Comparison of ENCODE assay signal across 20 cellular contexts in genomic region chr6:12806811-12807210, GRCh38.
DNase-seq lines count a peak whose midpoint lies in the region; ATAC-seq and FAIRE-seq lines count a peak whose summit lies in the region.
"Had no signal": no experiment of that assay in that cellular context is flagged by ENCODE, and none has a peak within 500 bp of the region (broad histone marks: within the 10 kb centered on the region; RNA-seq: fewer than 3 reads in every experiment).

No MANE protein-coding gene starts in this region.

- WGBS in GM23248 (ENCODE audit: low coverage in 1 of 2, low lambda C conversion rate in 2 of 2, missing lambda C conversion rate in 2 of 2), 2 experiments: 33 to 54% methylated on average over 1 of the region's 1 CpG

- H3K4me1 ChIP-seq in GM23248 (ENCODE audit: insufficient read depth): peaks cover 28% of the 10 kb centered on the region
- H3K4me1 ChIP-seq: Caco-2 had no signal

- H3K9me2 ChIP-seq in GM23248 (ENCODE audit: insufficient read depth): no peaks in the 10 kb centered on the region

- no peak overlapping the region for H3K4me2 ChIP-seq in GM23248 (ENCODE audit: unreplicated experiment)

- no peaks in the 10 kb centered on the region for H3K27me3 ChIP-seq in GM23248 (replicated peaks; ENCODE audit: insufficient read depth)

- no peak overlapping the region for H3K9ac ChIP-seq in GM23248

- H3F3A ChIP-seq in GM23248 (ENCODE audit: insufficient read depth): no peaks in the 10 kb centered on the region; the same call in 1 of the 2 replicates

- no peak overlapping the region for H3K27ac ChIP-seq in GM23248
- H3K27ac ChIP-seq: C4-2B had no signal

- in situ Hi-C loops in GM23248 (cut with MboI): no loop called here

- no peak overlapping the region for H3K4me3 ChIP-seq in GM23248

- DNase-seq in AG08395 (ENCODE audit: low spot score) (peak; percentile 22), GM23248 (peak; percentile 9), fibroblast of gingiva (ENCODE audit: low read depth) (peak; percentile 8), myocyte (ENCODE audit: low read depth) (peak; percentile 46), urothelium cell line (ENCODE audit: low spot score) (no peak)
- DNase-seq: AML-193; Caco-2; CD4-positive, alpha-beta T cell; GOT3; H7; HFFc6 had no signal

- no peaks in the 10 kb centered on the region for H4K20me1 ChIP-seq in GM23248 (ENCODE audit: insufficient read depth)

- no peaks in the 10 kb centered on the region for H3K36me3 ChIP-seq in GM23248 (ENCODE audit: low read depth)

- no peaks in the 10 kb centered on the region for H3K9me3 ChIP-seq in GM23248 (ENCODE audit: low read depth)
- H3K9me3 ChIP-seq: Caco-2 had no signal

- FAIRE-seq in urothelium cell line (lab: Jason Lieb, UNC): no peak
- FAIRE-seq: D721Med, G401.6, GM12892, GM18507, HepG2 had no signal

- no peaks in the 10 kb centered on the region for H3K79me2 ChIP-seq in GM23248 (ENCODE audit: insufficient read depth)

- no peak overlapping the region for H2AFZ ChIP-seq in GM23248

- ATAC-seq in HG02798 (IDR thresholded peaks at IDR 0.05; ENCODE audit: poor library complexity, unreplicated experiment) (no peak), HG03135 (IDR thresholded peaks at IDR 0.05; ENCODE audit: unreplicated experiment) (no peak)
- ATAC-seq: HCT116, HepG2 had no signal
